In genomic region chr10:124728071-124728829, GRCh38 we compare ENCODE assay signal across 1 cellular context.
TF ChIP-seq lines count a peak whose summit lies in the region.

No MANE protein-coding gene starts in this region.

TF ChIP-seq in IMR-90, 13 proteins besides CTCF, POLR2A, EP300 and RAD21:
- no peak for TF ChIP-seq FOS (IDR thresholded peaks at IDR 0.05; ENCODE audit: low read depth, low read length)
